21 cellular contexts compared by ENCODE assay signal in the genomic region with DNA sequence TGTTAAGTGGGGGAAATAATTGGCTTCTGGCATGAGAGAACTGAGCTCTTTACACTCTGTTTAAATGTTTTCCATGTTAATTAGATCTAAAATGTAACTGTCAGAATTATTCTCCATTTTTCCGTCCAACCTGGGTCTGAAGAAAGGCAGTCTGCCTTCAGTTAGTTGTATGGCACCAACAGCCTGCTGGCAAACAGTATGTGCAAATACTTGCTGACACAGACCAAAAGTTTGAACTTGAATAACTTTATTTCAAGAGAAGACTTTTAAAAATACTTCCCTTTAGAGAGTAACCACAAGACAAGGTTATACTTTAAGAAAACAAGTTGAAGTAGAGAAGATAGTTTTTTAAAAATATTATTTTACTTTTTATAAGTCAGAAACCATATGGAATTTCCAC. TPM values are rescaled to one million over a fixed set of nuclear protein-coding genes. Genes with fewer than 3 reads are reported as not detected.
"Had no signal": no experiment of that assay in that cellular context is flagged by ENCODE, and none has a peak within 500 bp of the region (broad histone marks: within the 10 kb centered on the region; RNA-seq: fewer than 3 reads in every experiment).

No MANE protein-coding gene starts in this region.

- DNase-seq: colonic mucosa; dermis blood vessel endothelial cell; dorsolateral prefrontal cortex; effector CD4-positive, alpha-beta T cell; effector memory CD4-positive, alpha-beta T cell; foreskin fibroblast; foreskin melanocyte; gastrocnemius medialis; glutamatergic neuron; head of caudate nucleus; heart right ventricle; hippocampal formation; left cardiac atrium; left lung; left ventricle myocardium superior; lower lobe of right lung; mesenchymal stem cell; mucosa of descending colon; naive B cell; naive thymus-derived CD8-positive, alpha-beta T cell had no signal

- H3K27ac ChIP-seq: colonic mucosa, dorsolateral prefrontal cortex, esophagus muscularis mucosa, gastrocnemius medialis, heart right ventricle, left lung, lower lobe of right lung had no signal

- H3K4me1 ChIP-seq: colonic mucosa, left lung had no signal

- ATAC-seq: gastrocnemius medialis; heart right ventricle; left cardiac atrium; left lung; left ventricle myocardium superior; lower lobe of right lung; mucosa of descending colon; naive thymus-derived CD8-positive, alpha-beta T cell had no signal

- H3K36me3 ChIP-seq: colonic mucosa, esophagus muscularis mucosa, gastrocnemius medialis, heart right ventricle, left lung, lower lobe of right lung had no signal

- H3K9me3 ChIP-seq: colonic mucosa, esophagus muscularis mucosa, gastrocnemius medialis, left lung, lower lobe of right lung, mucosa of descending colon had no signal

- H3K4me3 ChIP-seq: colonic mucosa, dorsolateral prefrontal cortex, esophagus muscularis mucosa, gastrocnemius medialis, heart right ventricle, left lung, lower lobe of right lung, mucosa of descending colon had no signal

- H3K27me3 ChIP-seq: colonic mucosa, esophagus muscularis mucosa, gastrocnemius medialis, left lung had no signal

RNA-seq across cellular contexts. Expression of gene E2F7, which starts 59.7 kb away (rescaled TPM):
- polyA plus RNA-seq: naive thymus-derived CD8-positive, alpha-beta T cell had no signal
